Comparison of ENCODE assay signal across 12 cellular contexts in genomic region chr13:40230833-40231266, GRCh38.
DNase-seq lines count a peak whose midpoint lies in the region; ATAC-seq, FAIRE-seq and TF ChIP-seq lines count a peak whose summit lies in the region.
"Had no signal": no experiment of that assay in that cellular context is flagged by ENCODE, and none has a peak within 500 bp of the region (broad histone marks: within the 10 kb centered on the region; RNA-seq: fewer than 3 reads in every experiment).

No MANE protein-coding gene starts in this region.

- H3K4me3 Mint-ChIP-seq in activated naive CD4-positive, alpha-beta T cell treated with anti-CD3 and anti-CD28 coated beads, Interleukin-2, amount 50 U/mL, for 24 hours, result no peak overlapping the region
- H3K4me3 Mint-ChIP-seq: natural killer cell treated with Interleukin-12 subunit alpha and Interleukin-12 subunit beta and Interleukin-15 and Interleukin-18, amount 100 ng/mL, for 72 hours had no signal

- H3K27me3 Mint-ChIP-seq in activated naive CD4-positive, alpha-beta T cell treated with anti-CD3 and anti-CD28 coated beads, Interleukin-2, amount 50 U/mL, for 24 hours, result no peaks in the 10 kb centered on the region

- in situ Hi-C loops in HepG2 (cut with HindIII; ENCODE audit: extremely low pct_ligation_motif_present, low pct_unique_long_range_greater_than_20kb), result no loop called here

- H3K27me3 ChIP-seq in HepG2 (ENCODE audit: control insufficient read depth in 1 of 2, insufficient read depth in 2 of 2, low read length in 2 of 2) (peaks cover 0 to 13% of the 10 kb centered on the region in 2 experiments; a peak in 2 of 5 replicates), tibial artery (no peaks in the 10 kb centered on the region)

- H4K20me1 ChIP-seq in HepG2 (ENCODE audit: insufficient read depth, low read length), result no peaks in the 10 kb centered on the region

- peak overlapping the region; percentile 71 for H3K27ac Mint-ChIP-seq in activated naive CD4-positive, alpha-beta T cell treated with anti-CD3 and anti-CD28 coated beads, Interleukin-2, amount 50 U/mL, for 24 hours
- H3K27ac Mint-ChIP-seq: natural killer cell treated with Interleukin-12 subunit alpha and Interleukin-12 subunit beta and Interleukin-15 and Interleukin-18, amount 100 ng/mL, for 72 hours had no signal

- H3K27ac ChIP-seq in HepG2 (ENCODE audit: extremely low read length, insufficient read depth, low read length) (no peak overlapping the region), tibial artery (peak overlapping the region; percentile 9 to 36)

- H3K4me1 Mint-ChIP-seq in activated naive CD4-positive, alpha-beta T cell treated with anti-CD3 and anti-CD28 coated beads, Interleukin-2, amount 50 U/mL, for 24 hours, result peaks cover 27% of the 10 kb centered on the region

- no peak overlapping the region for H3K4me3 ChIP-seq in HepG2 (replicated peaks in 1 of 3; ENCODE audit: insufficient read depth in 1 of 3, low read depth in 2 of 3, low read length in 3 of 3)
- H3K4me3 ChIP-seq in tibial artery, result no peak overlapping the region

- BruUV-seq in HepG2 (replicated peaks; lab: Mats Ljungman, UMichigan), result no TSS peak

- TF ChIP-seq EP300 in HepG2 (IDR thresholded peaks at IDR 0.05; ENCODE audit: low read depth in 2 of 2, low read length in 2 of 2) (no peak), HepG2 (CRISPR knock-in tag; IDR thresholded peaks at IDR 0.05; ENCODE audit: borderline replicate concordance) (no peak)

- DNase-seq in activated naive CD4-positive, alpha-beta T cell treated with Interleukin-2 at 50 U/mL for 16 hours, result no peak
- DNase-seq in amniotic epithelial cell (ENCODE audit: low read depth) (peak; percentile 88), HepG2 (ENCODE audit: low spot score) (no peak), tibial artery (no peak), SW480 (ENCODE audit: low spot score) (no peak), SK-N-DZ (ENCODE audit: low spot score) (no peak)
- no peak for DNase-seq in activated CD4-positive, alpha-beta T cell treated with anti-CD3 and anti-CD28 coated beads for 1 hour
- DNase-seq: NCI-H2227 treated with DMSO at 0.1 percent for 48 hours had no signal

- no peaks in the 10 kb centered on the region for H3K79me2 ChIP-seq in HepG2 (ENCODE audit: insufficient read depth, low read length)

- intact Hi-C loops in HepG2 (cut with micrococcal nuclease; ENCODE audit: unreplicated experiment), result no loop called here
- intact Hi-C loops in tibial artery (cut with DNase I; ENCODE audit: low total_unique reads), result no loop called here

- WGBS in HepG2 (ENCODE audit: low lambda C conversion rate), result 22% methylated on average over 3 of the region's 3 CpGs

- TF ChIP-seq RAD21 in HepG2 (CRISPR knock-in tag; IDR thresholded peaks at IDR 0.05), result no peak

- H3K36me3 ChIP-seq in HepG2 (replicated peaks in 1 of 2; ENCODE audit: control insufficient read depth in 1 of 2, insufficient read depth in 2 of 2, low read length in 2 of 2) (no peaks in the 10 kb centered on the region), tibial artery (no peaks in the 10 kb centered on the region)

- FAIRE-seq in HepG2 (lab: Jason Lieb, UNC), result no peak
- FAIRE-seq: H1 had no signal

- TF ChIP-seq CTCF in HepG2 (CRISPR knock-in tag; IDR thresholded peaks at IDR 0.05) (no peak), tibial artery (IDR thresholded peaks at IDR 0.05) (no peak)

- CTCF ChIA-PET in HepG2 (lab: Yijun Ruan, JAX; ENCODE audit: low intra/inter-chr PET ratio, low total read pairs), result no interaction called here

- H3K9me3 Mint-ChIP-seq in activated naive CD4-positive, alpha-beta T cell treated with anti-CD3 and anti-CD28 coated beads, Interleukin-2, amount 50 U/mL, for 24 hours, result no peaks in the 10 kb centered on the region
- H3K9me3 Mint-ChIP-seq: natural killer cell treated with Interleukin-12 subunit alpha and Interleukin-12 subunit beta and Interleukin-15 and Interleukin-18, amount 100 ng/mL, for 72 hours had no signal

- no peaks in the 10 kb centered on the region for H3K36me3 Mint-ChIP-seq in activated naive CD4-positive, alpha-beta T cell treated with anti-CD3 and anti-CD28 coated beads, Interleukin-2, amount 50 U/mL, for 24 hours
- H3K36me3 Mint-ChIP-seq: natural killer cell treated with Interleukin-12 subunit alpha and Interleukin-12 subunit beta and Interleukin-15 and Interleukin-18, amount 100 ng/mL, for 72 hours had no signal

- no peak overlapping the region for H3K4me2 ChIP-seq in HepG2 (ENCODE audit: low read depth, low read length)

- H3K9ac ChIP-seq in HepG2 (ENCODE audit: insufficient read depth, low read depth, low read length), result no peak overlapping the region

- POLR2A ChIA-PET in HepG2 (lab: Yijun Ruan, JAX), result no interaction called here

- H2AFZ ChIP-seq in HepG2 (ENCODE audit: low read length), result no peak overlapping the region

- no peaks in the 10 kb centered on the region for H3K9me3 ChIP-seq in HepG2 (ENCODE audit: low read length)
- H3K9me3 ChIP-seq in tibial artery, result no peaks in the 10 kb centered on the region

- TF ChIP-seq POLR2A in HepG2 (IDR thresholded peaks at IDR 0.05; ENCODE audit: insufficient read depth in 1 of 2, low read depth in 2 of 2, low read length in 2 of 2), result no peak

- ATAC-seq in HepG2, result no peak
- ATAC-seq: natural killer cell treated with Interleukin-12 subunit alpha and Interleukin-12 subunit beta and Interleukin-15 and Interleukin-18, amount 100 ng/mL, for 72 hours; Right ventricle myocardium inferior had no signal

- H3K4me1 ChIP-seq in HepG2 (ENCODE audit: insufficient read depth, low read length) (peaks cover 1% of the 10 kb centered on the region; the same call in 1 of the 2 replicates), tibial artery (peaks cover 0 to 29% (median 8%) of the 10 kb centered on the region in 4 donors)

TF ChIP-seq in HepG2, 621 proteins besides CTCF, POLR2A, EP300 and RAD21:
- peak; percentile 56 to 61; a peak in 3 of 4 replicates for TF ChIP-seq MAFK (conservative IDR thresholded peaks at IDR 0.05 in 1 of 2, IDR thresholded peaks at IDR 0.05 in 1 of 2; ENCODE audit: low read length in 2 of 2)
- no peak for TF ChIP-seq CEBPB (IDR thresholded peaks at IDR 0.05; ENCODE audit: borderline replicate concordance, low read depth, low read length)
- peak; percentile 18; the same call in 1 of the 2 replicates for TF ChIP-seq MAFF (IDR thresholded peaks at IDR 0.05; ENCODE audit: low read depth, low read length)
TF ChIP-seq in HepG2: peak in this region for 2.
